ENCODE assay signal across 26 cellular contexts in genomic region chr9:135181336-135181735, GRCh38.
"Had no signal": no experiment of that assay in that cellular context is flagged by ENCODE, and none has a peak within 500 bp of the region (broad histone marks: within the 10 kb centered on the region; RNA-seq: fewer than 3 reads in every experiment).

No MANE protein-coding gene starts in this region.

- ATAC-seq: naive thymus-derived CD4-positive, alpha-beta T cell; natural killer cell treated with Interleukin-12 subunit alpha and Interleukin-12 subunit beta and Interleukin-15 and Interleukin-18, amount 100 ng/mL, for 72 hours; pancreas; right cardiac atrium; sciatic nerve; stimulated activated naive B cell treated with anti-CD40 and anti-IgM and Interleukin-4, amounts not matched to agents 10 μg/mL and 1 μg/mL and 100 μg/mL, for 72 hours; stimulated activated naive CD8-positive, alpha-beta T cell treated with anti-CD3 and anti-CD28 coated beads, Interleukin-15, Interleukin-2, amounts not matched to agents 100 U/mL and 50 U/mL, for 24 hours had no signal

- DNase-seq: islet precursor cell; left ventricle myocardium inferior; mesendoderm; naive thymus-derived CD4-positive, alpha-beta T cell; nucleus accumbens; posterior cingulate gyrus; retina; stimulated activated CD4-positive, alpha-beta T cell treated with anti-CD3 and anti-CD28 coated beads, Interleukin-12 subunit alpha, Interleukin-12 subunit beta, amount 100 ng/mL, for 4 hours; stimulated activated CD4-positive, alpha-beta T cell treated with anti-CD3 and anti-CD28 coated beads, Interleukin-15, amount 100 ng/mL, for 24 hours; stimulated activated CD4-positive, alpha-beta T cell treated with anti-CD3 and anti-CD28 coated beads, Interleukin-2, amount 100 ng/mL, for 24 hours; stimulated activated CD4-positive, alpha-beta T cell treated with anti-CD3 and anti-CD28 coated beads, Interleukin-4, amount 100 ng/mL, for 1 hour; stimulated activated naive B cell treated with anti-CD40 and anti-IgM and Interleukin-4, amounts not matched to agents 10 μg/mL and 1 μg/mL and 100 μg/mL, for 72 hours; stimulated activated naive CD8-positive, alpha-beta T cell treated with anti-CD3 and anti-CD28 coated beads, Interleukin-15, Interleukin-2, amounts not matched to agents 100 U/mL and 50 U/mL, for 24 hours; stomach; uterus had no signal

- H3K9me3 ChIP-seq: left ventricle myocardium inferior, pancreas, prostate gland, stomach, suprapubic skin, thoracic aorta, tibial nerve, uterus had no signal

- H3K4me3 ChIP-seq: hepatocyte, left ventricle myocardium inferior, lung, pancreas, prostate gland, skin epidermis, stomach, suprapubic skin, thoracic aorta, tibial nerve, uterus had no signal

- H3K36me3 ChIP-seq: left ventricle myocardium inferior, pancreas, prostate gland, stomach, suprapubic skin, thoracic aorta, tibial nerve, uterus had no signal

- H3K4me1 ChIP-seq: pancreas, prostate gland, uterus had no signal

- H3K27ac ChIP-seq: hepatocyte, left ventricle myocardium inferior, pancreas, prostate gland, skin epidermis, stomach, suprapubic skin, thoracic aorta, tibial nerve, uterus had no signal
